In genomic region chr3:52055537-52056351, GRCh38 we compare ENCODE assay signal across 1 cellular context.
TF ChIP-seq lines count a peak whose summit lies in the region.

No MANE protein-coding gene starts in this region.

TF ChIP-seq in HepG2, 621 proteins besides CTCF, POLR2A, EP300 and RAD21 (continued from another document and continues in another):
- TF ChIP-seq ZSCAN21 (CRISPR knock-in tag; IDR thresholded peaks at IDR 0.05; ENCODE audit: borderline replicate concordance): peak; percentile 85; the same call in 1 of the 2 replicates
- TF ChIP-seq, protein P1, sequence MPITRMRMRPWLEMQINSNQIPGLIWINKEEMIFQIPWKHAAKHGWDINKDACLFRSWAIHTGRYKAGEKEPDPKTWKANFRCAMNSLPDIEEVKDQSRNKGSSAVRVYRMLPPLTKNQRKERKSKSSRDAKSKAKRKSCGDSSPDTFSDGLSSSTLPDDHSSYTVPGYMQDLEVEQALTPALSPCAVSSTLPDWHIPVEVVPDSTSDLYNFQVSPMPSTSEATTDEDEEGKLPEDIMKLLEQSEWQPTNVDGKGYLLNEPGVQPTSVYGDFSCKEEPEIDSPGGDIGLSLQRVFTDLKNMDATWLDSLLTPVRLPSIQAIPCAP (CRISPR knock-in tag; IDR thresholded peaks at IDR 0.05; ENCODE audit: low read depth): peak; percentile 46; the same call in 1 of the 2 replicates
- TF ChIP-seq, protein P2, sequence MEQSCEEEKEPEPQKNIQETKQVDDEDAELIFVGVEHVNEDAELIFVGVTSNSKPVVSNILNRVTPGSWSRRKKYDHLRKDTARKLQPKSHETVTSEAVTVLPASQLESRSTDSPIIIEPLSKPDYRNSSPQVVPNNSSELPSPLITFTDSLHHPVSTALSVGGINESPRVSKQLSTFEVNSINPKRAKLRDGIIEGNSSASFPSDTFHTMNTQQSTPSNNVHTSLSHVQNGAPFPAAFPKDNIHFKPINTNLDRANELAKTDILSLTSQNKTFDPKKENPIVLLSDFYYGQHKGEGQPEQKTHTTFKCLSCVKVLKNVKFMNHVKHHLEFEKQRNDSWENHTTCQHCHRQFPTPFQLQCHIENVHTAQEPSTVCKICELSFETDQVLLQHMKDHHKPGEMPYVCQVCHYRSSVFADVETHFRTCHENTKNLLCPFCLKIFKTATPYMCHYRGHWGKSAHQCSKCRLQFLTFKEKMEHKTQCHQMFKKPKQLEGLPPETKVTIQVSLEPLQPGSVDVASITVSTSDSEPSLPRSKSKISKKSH (CRISPR knock-in tag; IDR thresholded peaks at IDR 0.05; ENCODE audit: borderline replicate concordance): peak; percentile 85
- TF ChIP-seq YEATS4 (CRISPR knock-in tag; IDR thresholded peaks at IDR 0.05; ENCODE audit: borderline replicate concordance): peak; percentile 59; the same call in 1 of the 2 replicates
- peak; percentile 66; the same call in 1 of the 2 replicates for TF ChIP-seq NRL (CRISPR knock-in tag; IDR thresholded peaks at IDR 0.05; ENCODE audit: borderline replicate concordance)
- 0 out of 2 replicates have a peak, but pooled peaks have one; percentile 30 for TF ChIP-seq ZBTB42 (CRISPR knock-in tag; IDR thresholded peaks at IDR 0.05)
- no peak for TF ChIP-seq DNMT3B (CRISPR knock-in tag; conservative IDR thresholded peaks at IDR 0.05)
- TF ChIP-seq SETDB1 (CRISPR knock-in tag; IDR thresholded peaks at IDR 0.05; ENCODE audit: borderline replicate concordance): no peak
- TF ChIP-seq ZFP41 (CRISPR knock-in tag; IDR thresholded peaks at IDR 0.05; ENCODE audit: borderline replicate concordance): no peak
- TF ChIP-seq SATB2 (CRISPR knock-in tag; IDR thresholded peaks at IDR 0.05): peak; percentile 88; the same call in 1 of the 2 replicates
- TF ChIP-seq GATAD1 (CRISPR knock-in tag; IDR thresholded peaks at IDR 0.05): no peak
- TF ChIP-seq ZNF121 (CRISPR knock-in tag; IDR thresholded peaks at IDR 0.05): no peak
- 0 out of 2 replicates have a peak, but pooled peaks have one; percentile 38 for TF ChIP-seq FOSL1 (CRISPR knock-in tag; IDR thresholded peaks at IDR 0.05; ENCODE audit: borderline replicate concordance)
- peak; percentile 68; the same call in 1 of the 2 replicates for TF ChIP-seq RFXAP (CRISPR knock-in tag; IDR thresholded peaks at IDR 0.05; ENCODE audit: borderline replicate concordance)
- 0 out of 2 replicates have a peak, but pooled peaks have one; percentile 59 for TF ChIP-seq ATF5 (CRISPR knock-in tag; IDR thresholded peaks at IDR 0.05; ENCODE audit: low read depth)
- peak; percentile 95 for TF ChIP-seq NFAT5 (CRISPR knock-in tag; IDR thresholded peaks at IDR 0.05)
- TF ChIP-seq HOXA9 (CRISPR knock-in tag; IDR thresholded peaks at IDR 0.05; ENCODE audit: borderline replicate concordance): peak; percentile 35; the same call in 1 of the 2 replicates
- peak; percentile 46; the same call in 1 of the 2 replicates for TF ChIP-seq TBX2 (CRISPR knock-in tag; IDR thresholded peaks at IDR 0.05; ENCODE audit: borderline replicate concordance)
- TF ChIP-seq ZBTB7B (CRISPR knock-in tag; IDR thresholded peaks at IDR 0.05): 0 out of 2 replicates have a peak, but pooled peaks have one; percentile 31
- 0 out of 2 replicates have a peak, but pooled peaks have one; percentile 33 for TF ChIP-seq E2F1 (CRISPR knock-in tag; IDR thresholded peaks at IDR 0.05)
- peak; percentile 82 for TF ChIP-seq ZNF768 (CRISPR knock-in tag; IDR thresholded peaks at IDR 0.05)
- peak; percentile 30; the same call in 1 of the 2 replicates for TF ChIP-seq MTA1 (CRISPR knock-in tag; IDR thresholded peaks at IDR 0.05; ENCODE audit: borderline replicate concordance)
- TF ChIP-seq ZNF44 (CRISPR knock-in tag; IDR thresholded peaks at IDR 0.05): peak; percentile 61; the same call in 1 of the 2 replicates
- 0 out of 2 replicates have a peak, but pooled peaks have one; percentile 50 for TF ChIP-seq ZNF251 (CRISPR knock-in tag; IDR thresholded peaks at IDR 0.05)
- TF ChIP-seq BORCS8-MEF2B (CRISPR knock-in tag; IDR thresholded peaks at IDR 0.05): peak; percentile 86
- TF ChIP-seq ZNF784 (CRISPR knock-in tag; IDR thresholded peaks at IDR 0.05; ENCODE audit: borderline replicate concordance): 0 out of 2 replicates have a peak, but pooled peaks have one; percentile 55
- no peak for TF ChIP-seq ZNF660 (CRISPR knock-in tag; IDR thresholded peaks at IDR 0.05; ENCODE audit: borderline replicate concordance, low read depth)
- TF ChIP-seq ZC3H4 (CRISPR knock-in tag; IDR thresholded peaks at IDR 0.05; ENCODE audit: borderline replicate concordance): peak; percentile 63; the same call in 1 of the 2 replicates
- TF ChIP-seq NFYC (CRISPR knock-in tag; IDR thresholded peaks at IDR 0.05): peak; percentile 15
- TF ChIP-seq, protein P3, sequence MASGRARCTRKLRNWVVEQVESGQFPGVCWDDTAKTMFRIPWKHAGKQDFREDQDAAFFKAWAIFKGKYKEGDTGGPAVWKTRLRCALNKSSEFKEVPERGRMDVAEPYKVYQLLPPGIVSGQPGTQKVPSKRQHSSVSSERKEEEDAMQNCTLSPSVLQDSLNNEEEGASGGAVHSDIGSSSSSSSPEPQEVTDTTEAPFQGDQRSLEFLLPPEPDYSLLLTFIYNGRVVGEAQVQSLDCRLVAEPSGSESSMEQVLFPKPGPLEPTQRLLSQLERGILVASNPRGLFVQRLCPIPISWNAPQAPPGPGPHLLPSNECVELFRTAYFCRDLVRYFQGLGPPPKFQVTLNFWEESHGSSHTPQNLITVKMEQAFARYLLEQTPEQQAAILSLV (CRISPR knock-in tag; IDR thresholded peaks at IDR 0.05; ENCODE audit: borderline replicate concordance): peak; percentile 90; the same call in 1 of the 2 replicates
- TF ChIP-seq ZFY (CRISPR knock-in tag; IDR thresholded peaks at IDR 0.05): peak; percentile 83
- TF ChIP-seq TFDP1 (CRISPR knock-in tag; IDR thresholded peaks at IDR 0.05; ENCODE audit: borderline replicate concordance): peak; percentile 88; the same call in 1 of the 2 replicates
- TF ChIP-seq THAP8 (CRISPR knock-in tag; IDR thresholded peaks at IDR 0.05; ENCODE audit: borderline replicate concordance): peak; percentile 76; the same call in 1 of the 2 replicates
- TF ChIP-seq, protein P4, sequence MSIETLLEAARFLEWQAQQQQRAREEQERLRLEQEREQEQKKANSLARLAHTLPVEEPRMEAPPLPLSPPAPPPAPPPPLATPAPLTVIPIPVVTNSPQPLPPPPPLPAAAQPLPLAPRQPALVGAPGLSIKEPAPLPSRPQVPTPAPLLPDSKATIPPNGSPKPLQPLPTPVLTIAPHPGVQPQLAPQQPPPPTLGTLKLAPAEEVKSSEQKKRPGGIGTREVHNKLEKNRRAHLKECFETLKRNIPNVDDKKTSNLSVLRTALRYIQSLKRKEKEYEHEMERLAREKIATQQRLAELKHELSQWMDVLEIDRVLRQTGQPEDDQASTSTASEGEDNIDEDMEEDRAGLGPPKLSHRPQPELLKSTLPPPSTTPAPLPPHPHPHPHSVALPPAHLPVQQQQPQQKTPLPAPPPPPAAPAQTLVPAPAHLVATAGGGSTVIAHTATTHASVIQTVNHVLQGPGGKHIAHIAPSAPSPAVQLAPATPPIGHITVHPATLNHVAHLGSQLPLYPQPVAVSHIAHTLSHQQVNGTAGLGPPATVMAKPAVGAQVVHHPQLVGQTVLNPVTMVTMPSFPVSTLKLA (IDR thresholded peaks at IDR 0.05): no peak
- TF ChIP-seq ZNF317 (CRISPR knock-in tag; IDR thresholded peaks at IDR 0.05): no peak
- TF ChIP-seq IKZF4 (CRISPR knock-in tag; IDR thresholded peaks at IDR 0.05; ENCODE audit: borderline replicate concordance, low read depth, not compliant biosample characterization): peak; percentile 94
- TF ChIP-seq FOXC1 (CRISPR knock-in tag; IDR thresholded peaks at IDR 0.05; ENCODE audit: borderline replicate concordance): peak; percentile 95
- 0 out of 2 replicates have a peak, but pooled peaks have one; percentile 73 for TF ChIP-seq ZNF530 (CRISPR knock-in tag; IDR thresholded peaks at IDR 0.05; ENCODE audit: low read depth)
- TF ChIP-seq TEAD3 (CRISPR knock-in tag; optimal IDR thresholded peaks at IDR 0.05; ENCODE audit: borderline replicate concordance): peak; percentile 28
- no peak for TF ChIP-seq ZNF382 (CRISPR knock-in tag; IDR thresholded peaks at IDR 0.05; ENCODE audit: borderline replicate concordance)
- TF ChIP-seq AHR (CRISPR knock-in tag; IDR thresholded peaks at IDR 0.05): peak; percentile 83; the same call in 1 of the 2 replicates
- TF ChIP-seq, protein P5, sequence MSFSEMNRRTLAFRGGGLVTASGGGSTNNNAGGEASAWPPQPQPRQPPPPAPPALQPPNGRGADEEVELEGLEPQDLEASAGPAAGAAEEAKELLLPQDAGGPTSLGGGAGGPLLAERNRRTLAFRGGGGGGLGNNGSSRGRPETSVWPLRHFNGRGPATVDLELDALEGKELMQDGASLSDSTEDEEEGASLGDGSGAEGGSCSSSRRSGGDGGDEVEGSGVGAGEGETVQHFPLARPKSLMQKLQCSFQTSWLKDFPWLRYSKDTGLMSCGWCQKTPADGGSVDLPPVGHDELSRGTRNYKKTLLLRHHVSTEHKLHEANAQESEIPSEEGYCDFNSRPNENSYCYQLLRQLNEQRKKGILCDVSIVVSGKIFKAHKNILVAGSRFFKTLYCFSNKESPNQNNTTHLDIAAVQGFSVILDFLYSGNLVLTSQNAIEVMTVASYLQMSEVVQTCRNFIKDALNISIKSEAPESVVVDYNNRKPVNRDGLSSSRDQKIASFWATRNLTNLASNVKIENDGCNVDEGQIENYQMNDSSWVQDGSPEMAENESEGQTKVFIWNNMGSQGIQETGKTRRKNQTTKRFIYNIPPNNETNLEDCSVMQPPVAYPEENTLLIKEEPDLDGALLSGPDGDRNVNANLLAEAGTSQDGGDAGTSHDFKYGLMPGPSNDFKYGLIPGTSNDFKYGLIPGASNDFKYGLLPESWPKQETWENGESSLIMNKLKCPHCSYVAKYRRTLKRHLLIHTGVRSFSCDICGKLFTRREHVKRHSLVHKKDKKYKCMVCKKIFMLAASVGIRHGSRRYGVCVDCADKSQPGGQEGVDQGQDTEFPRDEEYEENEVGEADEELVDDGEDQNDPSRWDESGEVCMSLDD (CRISPR knock-in tag; IDR thresholded peaks at IDR 0.05; ENCODE audit: borderline replicate concordance): 0 out of 2 replicates have a peak, but pooled peaks have one; percentile 43
